In the genomic region with DNA sequence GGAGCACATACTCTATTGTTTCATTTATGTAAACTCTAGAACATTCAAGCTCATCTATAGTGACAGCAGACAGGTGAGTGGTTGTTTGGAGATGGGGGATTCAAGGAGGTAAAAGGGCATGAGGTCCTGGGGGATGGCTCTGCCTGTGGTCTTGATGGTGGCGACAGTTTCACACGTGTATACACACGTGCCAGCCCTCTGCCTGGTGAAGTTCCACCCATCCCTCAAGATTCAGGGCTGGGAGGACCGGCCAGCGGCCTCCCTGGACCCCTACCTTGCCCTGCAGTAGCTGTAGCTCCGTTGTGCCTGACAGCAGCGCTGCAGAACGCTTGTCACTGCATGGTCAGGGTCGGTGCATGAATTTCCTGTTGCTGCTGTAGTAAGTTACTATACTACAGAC, we compare ENCODE assay signal across 29 cellular contexts. TPM values are rescaled to one million over a fixed set of nuclear protein-coding genes. Genes with fewer than 3 reads are reported as not detected.
"Had no signal": no experiment of that assay in that cellular context is flagged by ENCODE, and none has a peak within 500 bp of the region (broad histone marks: within the 10 kb centered on the region; RNA-seq: fewer than 3 reads in every experiment).

No MANE protein-coding gene starts in this region.

- H3K9ac ChIP-seq: neural progenitor cell had no signal

- H3K9me3 ChIP-seq: heart right ventricle, lower lobe of right lung, ovary, sigmoid colon, spleen, suprapubic skin, thoracic aorta, tibial artery, upper lobe of right lung had no signal

- H3K36me3 Mint-ChIP-seq: mesothelial cell of epicardium; naive B cell; natural killer cell; neural progenitor cell; stimulated activated memory B cell treated with anti-CD40 and anti-IgM and Interleukin-4, amounts not matched to agents 10 μg/mL and 1 μg/mL and 100 μg/mL, for 72 hours had no signal

- ATAC-seq: heart right ventricle; left ventricle myocardium superior; lower lobe of right lung; right cardiac atrium; stimulated activated memory B cell treated with anti-CD40 and anti-IgM and Interleukin-4, amounts not matched to agents 10 μg/mL and 1 μg/mL and 100 μg/mL, for 72 hours; upper lobe of right lung had no signal

- H3K27ac ChIP-seq: heart right ventricle, hepatocyte, lower lobe of right lung, neural progenitor cell, ovary, sigmoid colon, spleen, suprapubic skin, thoracic aorta, tibial artery, upper lobe of right lung had no signal

- H3K4me1 ChIP-seq: heart right ventricle, neural progenitor cell, sigmoid colon, spleen, suprapubic skin, upper lobe of right lung had no signal

- H3K4me2 ChIP-seq: hepatocyte, neural progenitor cell had no signal

- H3K4me3 ChIP-seq: heart right ventricle, hepatocyte, lower lobe of right lung, neural progenitor cell, ovary, sigmoid colon, spleen, suprapubic skin, thoracic aorta, tibial artery, upper lobe of right lung had no signal

- H3K36me3 ChIP-seq: heart right ventricle, lower lobe of right lung, neural progenitor cell, ovary, sigmoid colon, spleen, suprapubic skin, thoracic aorta, tibial artery, upper lobe of right lung had no signal

- H3K27ac Mint-ChIP-seq: mesothelial cell of epicardium; nephron progenitor cell; neural progenitor cell; progenitor cell of endocrine pancreas; stimulated activated memory B cell treated with anti-CD40 and anti-IgM and Interleukin-4, amounts not matched to agents 10 μg/mL and 1 μg/mL and 100 μg/mL, for 72 hours; stimulated activated naive CD8-positive, alpha-beta T cell treated with anti-CD3 and anti-CD28 coated beads, Interleukin-15, Interleukin-2, amounts not matched to agents 100 ng/mL and 50 ng/mL, for 24 hours had no signal

- H2AFZ ChIP-seq: hepatocyte, neural progenitor cell had no signal

- H3K9me3 Mint-ChIP-seq: mesothelial cell of epicardium; natural killer cell; nephron progenitor cell; neural progenitor cell; stimulated activated naive CD8-positive, alpha-beta T cell treated with anti-CD3 and anti-CD28 coated beads, Interleukin-15, Interleukin-2, amounts not matched to agents 100 ng/mL and 50 ng/mL, for 24 hours had no signal

- DNase-seq: heart right ventricle; islet precursor cell; left ventricle myocardium superior; lower lobe of right lung; mammary epithelial cell; mesendoderm; naive B cell; natural killer cell; nephron progenitor cell; ovary; retina; right cardiac atrium; small intestine; spleen; stimulated activated CD4-positive, alpha-beta T cell treated with anti-CD3 and anti-CD28 coated beads, Interleukin-4, amount 100 ng/mL, for 24 hours; tibial artery; trophoblast cell; upper lobe of right lung had no signal

- H3K4me1 Mint-ChIP-seq: mesothelial cell of epicardium; naive B cell; nephron progenitor cell; neural progenitor cell; stimulated activated memory B cell treated with anti-CD40 and anti-IgM and Interleukin-4, amounts not matched to agents 10 μg/mL and 1 μg/mL and 100 μg/mL, for 72 hours had no signal

- H3K4me3 Mint-ChIP-seq: mesothelial cell of epicardium; naive B cell; natural killer cell; nephron progenitor cell; neural progenitor cell; stimulated activated memory B cell treated with anti-CD40 and anti-IgM and Interleukin-4, amounts not matched to agents 10 μg/mL and 1 μg/mL and 100 μg/mL, for 72 hours; stimulated activated naive CD8-positive, alpha-beta T cell treated with anti-CD3 and anti-CD28 coated beads, Interleukin-15, Interleukin-2, amounts not matched to agents 100 ng/mL and 50 ng/mL, for 24 hours had no signal

- H3K79me2 ChIP-seq: hepatocyte had no signal

- H3K27me3 ChIP-seq: hepatocyte, neural progenitor cell, ovary, upper lobe of right lung had no signal

RNA-seq across cellular contexts. Expression of a gene that starts 38.9 kb away (rescaled TPM):
- total RNA-seq: hepatocyte, kidney epithelial cell, left ventricle myocardium superior, lower lobe of right lung, mammary epithelial cell, mesothelial cell of epicardium, ovary, progenitor cell of endocrine pancreas, pulmonary artery endothelial cell, right cardiac atrium, sigmoid colon, suprapubic skin, thoracic aorta, upper lobe of right lung had no signal
- polyA plus RNA-seq: heart right ventricle, mammary epithelial cell had no signal

RNA-seq across cellular contexts. Expression of a gene that starts 48.8 kb away (rescaled TPM):
- total RNA-seq: left ventricle myocardium superior, mammary epithelial cell, right cardiac atrium, sigmoid colon, suprapubic skin, thoracic aorta had no signal
- polyA plus RNA-seq: mammary epithelial cell had no signal
